In the genomic region with DNA sequence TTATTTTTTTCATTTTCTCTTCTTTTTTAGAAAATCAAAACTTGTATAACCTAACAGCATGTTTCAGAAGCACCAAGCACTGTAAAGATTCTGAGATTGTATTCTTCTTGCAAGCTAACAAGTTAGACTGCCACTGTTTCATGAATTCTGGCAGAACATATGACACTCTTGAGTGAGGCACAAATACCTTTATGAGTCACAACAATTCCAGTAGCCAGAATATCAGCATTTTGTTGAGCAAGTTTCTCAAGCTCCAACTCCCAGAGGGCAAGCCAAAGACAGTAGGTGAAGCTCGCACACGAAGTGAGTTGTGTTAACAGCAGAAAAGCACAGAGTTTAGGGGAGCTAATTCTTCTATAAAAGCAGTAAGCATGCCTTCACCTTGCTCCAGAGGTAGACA, we compare ENCODE assay signal across 25 cellular contexts.
"Had no signal": no experiment of that assay in that cellular context is flagged by ENCODE, and none has a peak within 500 bp of the region (broad histone marks: within the 10 kb centered on the region; RNA-seq: fewer than 3 reads in every experiment).

No MANE protein-coding gene starts in this region.

- DNase-seq: activated B cell treated with CpG ODN at 0.5 μM for 24 hours; activated CD4-positive, alpha-beta T cell treated with anti-CD3 and anti-CD28 coated beads for 36 hours; activated CD4-positive, alpha-beta T cell treated with anti-CD3 and anti-CD28 coated beads, Interleukin-2, amount 50 U/mL, for 48 hours; activated CD8-positive, alpha-beta memory T cell treated with anti-CD3 and anti-CD28 coated beads, Interleukin-2, amount 50 U/mL, for 48 hours; activated naive CD4-positive, alpha-beta T cell treated with Interleukin-2 at 50 U/mL for 16 hours; activated naive CD8-positive, alpha-beta T cell treated with anti-CD3 and anti-CD28 coated beads for 36 hours; activated T-cell treated with anti-CD3 and anti-CD28 coated beads, Interleukin-2, amount 50 U/mL, for 4 hours; amniotic stem cell; body of pancreas; esophagus squamous epithelium; foreskin fibroblast; heart right ventricle; kidney; naive thymus-derived CD4-positive, alpha-beta T cell; stimulated activated CD4-positive, alpha-beta T cell treated with anti-CD3 and anti-CD28 coated beads, Interleukin-15, amount 100 ng/mL, for 24 hours; stomach; T-helper 17 cell had no signal

- H3K4me3 ChIP-seq: body of pancreas, colonic mucosa, esophagus squamous epithelium, heart right ventricle, neural progenitor cell, smooth muscle cell, stomach, transverse colon, vagina had no signal

- ATAC-seq: activated CD4-positive, alpha-beta T cell treated with anti-CD3 and anti-CD28 coated beads for 36 hours; activated T-cell treated with anti-CD3 and anti-CD28 coated beads, Interleukin-2, amount 50 U/mL, for 4 hours; body of pancreas; heart right ventricle; left lobe of liver; naive thymus-derived CD4-positive, alpha-beta T cell; sciatic nerve; stimulated activated memory B cell treated with anti-CD40 and anti-IgM and Interleukin-4, amounts not matched to agents 10 μg/mL and 1 μg/mL and 100 μg/mL, for 72 hours; T-helper 17 cell had no signal
